In the genomic region with DNA sequence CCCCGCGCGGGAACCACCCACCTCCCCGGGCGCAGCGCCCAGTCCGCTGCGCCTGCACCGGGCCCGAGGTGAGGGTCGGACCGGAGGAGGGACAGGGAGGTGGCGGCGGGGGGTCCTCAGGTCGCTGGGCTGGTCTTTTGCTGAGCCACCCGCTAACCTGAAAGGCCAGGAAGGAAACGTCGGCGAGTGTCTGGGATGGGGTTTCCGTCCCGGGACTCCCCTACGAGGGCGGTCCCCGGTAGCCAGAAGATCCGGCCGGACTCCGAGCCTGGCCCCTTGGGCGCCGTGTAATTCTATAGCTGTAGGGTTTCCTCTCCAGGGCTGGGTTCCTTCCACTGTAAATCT, we compare ENCODE assay signal across 12 cellular contexts. TPM values are rescaled to one million over a fixed set of nuclear protein-coding genes. Genes with fewer than 3 reads are reported as not detected.
DNase-seq lines count a peak whose midpoint lies in the region; ATAC-seq and TF ChIP-seq lines count a peak whose summit lies in the region.
"Had no signal": no experiment of that assay in that cellular context is flagged by ENCODE, and none has a peak within 500 bp of the region (broad histone marks: within the 10 kb centered on the region; RNA-seq: fewer than 3 reads in every experiment).

No MANE protein-coding gene starts in this region.

- H3K27me3 Mint-ChIP-seq in endodermal cell (ENCODE audit: insufficient read depth) = peaks cover 96% of the 10 kb centered on the region

- H3K27me3 ChIP-seq in heart left ventricle (peaks cover 29 to 90% (median 63%) of the 10 kb centered on the region in 9 donors), endodermal cell (ENCODE audit: control insufficient read depth, insufficient read depth, low read length, poor library complexity, severe bottlenecking) (peaks cover 95% of the 10 kb centered on the region), neural cell (ENCODE audit: insufficient read depth, low read depth, low read length) (peaks cover 94% of the 10 kb centered on the region), upper lobe of right lung (peaks cover 75% of the 10 kb centered on the region)

- no peaks in the 10 kb centered on the region for H3K9me2 ChIP-seq in neural cell (ENCODE audit: insufficient read depth, low read length)

- H3K27ac ChIP-seq in heart left ventricle = peak overlapping the region; percentile 13 to 88 (median 76)
- no peak overlapping the region for H3K27ac ChIP-seq in endodermal cell (ENCODE audit: low read depth, low read length)
- no peak overlapping the region for H3K27ac ChIP-seq in neural cell (ENCODE audit: low read length)
- peak overlapping the region; percentile 91 for H3K27ac ChIP-seq in upper lobe of right lung
- H3K27ac ChIP-seq: HL-60 had no signal

- H3K27ac Mint-ChIP-seq in endodermal cell = no peak overlapping the region

- WGBS in heart left ventricle, 4 donors = 9 to 13% (median 13%) methylated on average over 12 to 29 of the region's 29 CpGs; no CpG with 5 or more reads in 1 of the 4 donors
- WGBS in endodermal cell (ENCODE audit: insufficient coverage in 1 of 2, insufficient read length in 1 of 2), 2 experiments = 1 to 4% methylated on average over 16 to 27 of the region's 29 CpGs

- DNase-seq in heart left ventricle = peak in 3 of 5 donors; percentile 13 to 42 (median 22)
- DNase-seq in cardiac septum (ENCODE audit: low spot score) = no peak
- DNase-seq in endodermal cell = peak; percentile 79
- peak; percentile 59 for DNase-seq in upper lobe of right lung
- no peak for DNase-seq in LoVo (ENCODE audit: low spot score)
- DNase-seq in NAMALWA (ENCODE audit: low spot score) = no peak
- no peak for DNase-seq in NCI-H146 (lab: John Stamatoyannopoulos, UW)
- DNase-seq: AML-193; stimulated activated CD4-positive, alpha-beta T cell treated with anti-CD3 and anti-CD28 coated beads, Interleukin-2, amount 100 ng/mL, for 24 hours had no signal

- H3K9me3 ChIP-seq in heart left ventricle = no peaks in the 10 kb centered on the region
- no peaks in the 10 kb centered on the region for H3K9me3 ChIP-seq in endodermal cell (ENCODE audit: control insufficient read depth, low read length)
- no peaks in the 10 kb centered on the region for H3K9me3 ChIP-seq in neural cell (ENCODE audit: low read length)
- no peaks in the 10 kb centered on the region for H3K9me3 ChIP-seq in upper lobe of right lung

- H3K79me2 ChIP-seq in neural cell (replicated peaks; ENCODE audit: insufficient read depth, low read length) = no peaks in the 10 kb centered on the region

- H3K4me2 ChIP-seq in neural cell (ENCODE audit: low read length) = no peak overlapping the region

- no peak for TF ChIP-seq CTCF in heart left ventricle (IDR thresholded peaks at IDR 0.05)
- TF ChIP-seq CTCF in endodermal cell (conservative IDR thresholded peaks at IDR 0.05) = no peak
- TF ChIP-seq CTCF in neural cell (IDR thresholded peaks at IDR 0.05; ENCODE audit: poor library complexity, severe bottlenecking) = no peak
- TF ChIP-seq CTCF in upper lobe of right lung (IDR thresholded peaks at IDR 0.05) = no peak

- H3K36me3 ChIP-seq in heart left ventricle = peaks cover 0 to 36% (median 0%) of the 10 kb centered on the region in 9 donors
- no peaks in the 10 kb centered on the region for H3K36me3 ChIP-seq in endodermal cell (ENCODE audit: control insufficient read depth, insufficient read depth, low read length)
- H3K36me3 ChIP-seq in neural cell (ENCODE audit: insufficient read depth, low read length) = no peaks in the 10 kb centered on the region
- H3K36me3 ChIP-seq in upper lobe of right lung = peaks cover 22% of the 10 kb centered on the region

- no peak overlapping the region for H3K9ac ChIP-seq in endodermal cell (ENCODE audit: extremely low read depth, low read length, poor library complexity, severe bottlenecking)
- no peak overlapping the region for H3K9ac ChIP-seq in neural cell (ENCODE audit: low read length)

- no peaks in the 10 kb centered on the region for H3F3A ChIP-seq in neural cell (ENCODE audit: insufficient read depth, low read length, poor library complexity, severe bottlenecking)

- no peak for TF ChIP-seq RAD21 in neural cell (conservative IDR thresholded peaks at IDR 0.05)

- H3K9me3 Mint-ChIP-seq in endodermal cell = no peaks in the 10 kb centered on the region

- no peak for TF ChIP-seq POLR2A in heart left ventricle (IDR thresholded peaks at IDR 0.05)

- no peak for ATAC-seq in heart left ventricle
- no peak for ATAC-seq in upper lobe of right lung

- H3K4me1 ChIP-seq in heart left ventricle (peaks cover 0 to 58% (median 18%) of the 10 kb centered on the region in 12 donors), endodermal cell (ENCODE audit: control insufficient read depth, insufficient read depth, low read length) (no peaks in the 10 kb centered on the region), upper lobe of right lung (peaks cover 26% of the 10 kb centered on the region)

- peak overlapping the region; percentile 24 for H3K4me3 Mint-ChIP-seq in endodermal cell

- H4K20me1 ChIP-seq in neural cell (ENCODE audit: insufficient read depth) = no peaks in the 10 kb centered on the region

- intact Hi-C loops in heart left ventricle (cut with DNase I) (loop anchor here in 6 of 10 donors (5.0 to 10.0 kb wide), 5 partner anchors 270 to 682 kb away; no protein-coding TSS in a partner anchor), cardiac septum (cut with DNase I) (no loop called here), upper lobe of right lung (cut with DNase I) (no loop called here)

- H3K4me3 ChIP-seq in heart left ventricle (peak overlapping the region; percentile 22 to 84 (median 60)), endodermal cell (ENCODE audit: low read length) (no peak overlapping the region), neural cell (ENCODE audit: low read length) (peak overlapping the region; percentile 53), upper lobe of right lung (peak overlapping the region; percentile 65)

- H3K4me1 Mint-ChIP-seq in endodermal cell = peaks cover 3% of the 10 kb centered on the region

- H2AFZ ChIP-seq in neural cell (ENCODE audit: low read depth, low read length) = no peak overlapping the region

- no peaks in the 10 kb centered on the region for H3K36me3 Mint-ChIP-seq in endodermal cell (ENCODE audit: low read depth)

- no peak for TF ChIP-seq EP300 in neural cell (conservative IDR thresholded peaks at IDR 0.05; ENCODE audit: poor library complexity, severe bottlenecking)

TF ChIP-seq in neural cell, 6 proteins besides CTCF, POLR2A, EP300 and RAD21:
- TF ChIP-seq TAF1 (IDR thresholded peaks at IDR 0.05; ENCODE audit: low read depth) (no peak), POLR2AphosphoS5 (IDR thresholded peaks at IDR 0.05) (no peak), SMC3 (conservative IDR thresholded peaks at IDR 0.05; ENCODE audit: poor library complexity) (no peak), EZH2 (IDR thresholded peaks at IDR 0.05; ENCODE audit: borderline replicate concordance, insufficient read depth, low read length, poor library complexity, severe bottlenecking) (no peak), MXI1 (conservative IDR thresholded peaks at IDR 0.05; ENCODE audit: poor library complexity, severe bottlenecking) (no peak)
- TF ChIP-seq, protein P1, sequence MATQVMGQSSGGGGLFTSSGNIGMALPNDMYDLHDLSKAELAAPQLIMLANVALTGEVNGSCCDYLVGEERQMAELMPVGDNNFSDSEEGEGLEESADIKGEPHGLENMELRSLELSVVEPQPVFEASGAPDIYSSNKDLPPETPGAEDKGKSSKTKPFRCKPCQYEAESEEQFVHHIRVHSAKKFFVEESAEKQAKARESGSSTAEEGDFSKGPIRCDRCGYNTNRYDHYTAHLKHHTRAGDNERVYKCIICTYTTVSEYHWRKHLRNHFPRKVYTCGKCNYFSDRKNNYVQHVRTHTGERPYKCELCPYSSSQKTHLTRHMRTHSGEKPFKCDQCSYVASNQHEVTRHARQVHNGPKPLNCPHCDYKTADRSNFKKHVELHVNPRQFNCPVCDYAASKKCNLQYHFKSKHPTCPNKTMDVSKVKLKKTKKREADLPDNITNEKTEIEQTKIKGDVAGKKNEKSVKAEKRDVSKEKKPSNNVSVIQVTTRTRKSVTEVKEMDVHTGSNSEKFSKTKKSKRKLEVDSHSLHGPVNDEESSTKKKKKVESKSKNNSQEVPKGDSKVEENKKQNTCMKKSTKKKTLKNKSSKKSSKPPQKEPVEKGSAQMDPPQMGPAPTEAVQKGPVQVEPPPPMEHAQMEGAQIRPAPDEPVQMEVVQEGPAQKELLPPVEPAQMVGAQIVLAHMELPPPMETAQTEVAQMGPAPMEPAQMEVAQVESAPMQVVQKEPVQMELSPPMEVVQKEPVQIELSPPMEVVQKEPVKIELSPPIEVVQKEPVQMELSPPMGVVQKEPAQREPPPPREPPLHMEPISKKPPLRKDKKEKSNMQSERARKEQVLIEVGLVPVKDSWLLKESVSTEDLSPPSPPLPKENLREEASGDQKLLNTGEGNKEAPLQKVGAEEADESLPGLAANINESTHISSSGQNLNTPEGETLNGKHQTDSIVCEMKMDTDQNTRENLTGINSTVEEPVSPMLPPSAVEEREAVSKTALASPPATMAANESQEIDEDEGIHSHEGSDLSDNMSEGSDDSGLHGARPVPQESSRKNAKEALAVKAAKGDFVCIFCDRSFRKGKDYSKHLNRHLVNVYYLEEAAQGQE (IDR thresholded peaks at IDR 0.05; ENCODE audit: borderline replicate concordance) = no peak
TF ChIP-seq in neural cell: peak in this region for 0.

RNA-seq across cellular contexts. Expression of a gene that starts 5.0 kb away (rescaled TPM):
- 10 to 100 TPM in 7 of 9 donors, 1 to 10 TPM in 2; 7.0 to 23.0 (median 13.6) TPM for total RNA-seq in heart left ventricle
- polyA plus RNA-seq in heart left ventricle = 10 to 100 TPM in 1 of 2 donors, 1 to 10 TPM in 1; 9.6 to 13.4 TPM
- total RNA-seq in cardiac septum = 17.2 TPM
- total RNA-seq in endodermal cell = under 1 TPM in 1 of 2 donors, not detected in 1; 0.07 TPM
- polyA plus RNA-seq in endodermal cell (2013, experiment 1 of 2) = 2.8 TPM
- polyA plus RNA-seq in endodermal cell (2013, experiment 2 of 2) = 2.1 TPM
- not detected in 2 replicates for polyA plus RNA-seq in neural cell
- 0.12 TPM in 1 of 2 replicates, not detected in the other for polyA minus RNA-seq in neural cell
- 122 TPM for total RNA-seq in upper lobe of right lung

RNA-seq across cellular contexts. Expression of a gene that starts 47.5 kb away (rescaled TPM):
- under 1 TPM in 3 of 9 donors, not detected in 6; 0.09 to 0.29 (median 0.10) TPM for total RNA-seq in heart left ventricle
- under 1 TPM in 1 of 2 donors, not detected in 1; 0.07 TPM for polyA plus RNA-seq in heart left ventricle
- 0.05 TPM for total RNA-seq in cardiac septum
- total RNA-seq in endodermal cell = not detected
- 1.5 TPM for polyA plus RNA-seq in endodermal cell (2013, experiment 1 of 2)
- polyA plus RNA-seq in endodermal cell (2013, experiment 2 of 2) = 1.4 TPM
- not detected in 2 replicates for polyA plus RNA-seq in neural cell
- polyA minus RNA-seq in neural cell = not detected in 2 replicates
- total RNA-seq in upper lobe of right lung = 28.6 TPM
- total RNA-seq: temporal lobe had no signal

Comparison
In these comparisons a context has a peak if more than half of its experiments do, and no peak if none do; other contexts are left out.
1. DNase-seq: peak in heart left ventricle (3 of 5), endodermal cell (single experiment) and upper lobe of right lung (single experiment); none in cardiac septum (single experiment), LoVo (single experiment), NAMALWA (single experiment) and NCI-H146 (single experiment).
2. intact Hi-C loops: an anchor here in heart left ventricle (5.0 to 10.0 kb wide); none called in cardiac septum and upper lobe of right lung.
3. H3K27ac ChIP-seq: peak in heart left ventricle (12 of 12) and upper lobe of right lung (single experiment); none in endodermal cell (single experiment) and neural cell (single experiment).
4. RNA of a gene that starts 5.0 kb away (total RNA-seq): 122 TPM in upper lobe of right lung (single experiment), 17.2 TPM in cardiac septum (single experiment) and 7.0 to 23.0 TPM in heart left ventricle; 0.07 TPM in endodermal cell; every median in the first group is over 4 times any median in the second.
5. RNA of a gene that starts 47.5 kb away (total RNA-seq): 28.6 TPM in upper lobe of right lung (single experiment); 0.05 TPM in cardiac septum (single experiment), 0.09 to 0.29 TPM in heart left ventricle and not detected in endodermal cell; every median in the first group is over 10 times any median in the second.